6 cellular contexts compared by ENCODE assay signal in the genomic region with DNA sequence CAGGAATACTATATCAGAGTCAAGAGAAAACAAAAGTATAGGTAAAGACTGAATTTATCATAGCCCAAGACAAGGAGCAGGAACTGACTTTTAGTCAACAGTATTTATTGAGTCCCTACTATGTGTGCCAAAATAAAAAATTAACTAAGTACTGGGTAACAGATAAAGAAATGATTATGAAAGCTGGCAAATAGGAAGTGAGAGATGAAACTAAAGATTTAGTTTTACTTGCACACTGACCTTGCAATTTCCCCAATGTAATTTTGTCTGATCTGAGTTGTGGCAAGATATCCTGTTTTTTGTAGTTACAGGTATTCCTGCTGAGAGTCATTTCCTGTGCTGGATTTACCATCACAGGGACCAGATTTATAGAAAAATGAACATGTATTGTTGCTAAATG.
DNase-seq lines count a peak whose midpoint lies in the region; ATAC-seq, FAIRE-seq and TF ChIP-seq lines count a peak whose summit lies in the region.
"Not testable (repeated sequence)": the region's sequence is repeated elsewhere in the genome, so short reads cannot be mapped to it uniquely, and the experiment has no call there.

No MANE protein-coding gene starts in this region.

- not testable (repeated sequence) for DNase-seq in GM12892 (ENCODE audit: insufficient read length); bronchial epithelial cell (ENCODE audit: low read depth); frontal cortex (ENCODE audit: low spot score in 2 of 2)

- not testable (repeated sequence) for H3K4me3 ChIP-seq in bronchial epithelial cell (ENCODE audit: low read depth, low read length)

- not testable (repeated sequence) for H3K36me3 ChIP-seq in bronchial epithelial cell (ENCODE audit: control insufficient read depth, insufficient read depth, low read length)

- H3K27me3 ChIP-seq in bronchial epithelial cell (ENCODE audit: control insufficient read depth, insufficient read depth, low read length): not testable (repeated sequence)

- FAIRE-seq in A204.1 (lab: Jason Lieb, UNC) (peak; percentile 14), GM12892 (lab: Jason Lieb, UNC) (peak; percentile 69), bronchial epithelial cell (lab: Jason Lieb, UNC) (peak; percentile 47), frontal cortex (lab: Jason Lieb, UNC) (peak; percentile 43)

- not testable (repeated sequence) for TF ChIP-seq POLR2A in GM12892 (IDR thresholded peaks at IDR 0.05; ENCODE audit: low read depth, low read length)

- TF ChIP-seq CTCF in bronchial epithelial cell (IDR thresholded peaks at IDR 0.05; ENCODE audit: insufficient read depth, low read length, severe bottlenecking): not testable (repeated sequence)

- ATAC-seq in GM19043 (IDR thresholded peaks at IDR 0.05; ENCODE audit: low read depth, unreplicated experiment) (peak; percentile 59), HG02642 (IDR thresholded peaks at IDR 0.05; ENCODE audit: poor library complexity, unreplicated experiment) (peak; percentile 45)
